ENCODE assay signal across 23 cellular contexts in the genomic region with DNA sequence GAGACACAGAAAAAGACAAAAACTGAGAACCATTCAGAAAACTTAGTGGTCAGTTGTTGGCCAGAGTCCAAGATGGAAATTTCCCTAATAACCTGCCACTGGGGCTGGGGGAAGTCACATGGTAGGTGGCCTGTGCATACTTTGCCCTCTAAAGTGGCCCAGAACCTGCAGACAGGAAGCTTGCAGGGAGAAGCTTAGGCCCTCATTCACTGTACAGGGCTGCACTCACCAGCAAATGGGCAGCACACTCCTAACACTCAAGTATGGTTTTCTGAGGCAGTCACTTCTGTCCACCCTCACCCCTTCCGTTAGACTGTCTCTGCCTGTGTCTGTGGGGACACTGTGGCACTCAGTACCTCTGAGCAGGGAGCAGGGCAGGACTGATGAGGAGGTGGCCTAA. TPM values are rescaled to one million over a fixed set of nuclear protein-coding genes. Genes with fewer than 3 reads are reported as not detected.
"Had no signal": no experiment of that assay in that cellular context is flagged by ENCODE, and none has a peak within 500 bp of the region (broad histone marks: within the 10 kb centered on the region; RNA-seq: fewer than 3 reads in every experiment).

No MANE protein-coding gene starts in this region.

- H3K9ac ChIP-seq: parathyroid adenoma had no signal

- DNase-seq: activated CD4-positive, alpha-beta T cell treated with anti-CD3 and anti-CD28 coated beads for 48 hours; activated CD8-positive, alpha-beta T cell treated with anti-CD3 and anti-CD28 coated beads, Interleukin-2, amount 10 ng/mL, durations not matched to agents 7 days and 5 days; activated naive CD4-positive, alpha-beta T cell treated with Interleukin-2 at 50 U/mL for 16 hours; caudate nucleus; effector CD4-positive, alpha-beta T cell; heart left ventricle; left ventricle myocardium inferior; retina; stimulated activated CD4-positive, alpha-beta T cell treated with anti-CD3 and anti-CD28 coated beads, Interleukin-15, amount 100 ng/mL, for 24 hours; stimulated activated CD4-positive, alpha-beta T cell treated with anti-CD3 and anti-CD28 coated beads, Interleukin-4, amount 100 ng/mL, for 24 hours; upper lobe of right lung had no signal

- H3K27ac Mint-ChIP-seq: activated CD8-positive, alpha-beta T cell treated with anti-CD3 and anti-CD28 coated beads, Interleukin-2, amount 10 ng/mL, durations not matched to agents 7 days and 5 days; memory B cell; stimulated activated naive CD8-positive, alpha-beta T cell treated with anti-CD3 and anti-CD28 coated beads, Interleukin-15, Interleukin-2, amounts not matched to agents 100 ng/mL and 50 ng/mL, for 24 hours; T-helper 2 cell treated with Interferon-gamma antibody and Interleukin-4, amounts not matched to agents 5 μg/mL and 100 μg/mL, for 36 hours had no signal

- H3K4me3 ChIP-seq: coronary artery, heart left ventricle, left ventricle myocardium inferior, upper lobe of right lung had no signal

- H3K36me3 ChIP-seq: heart left ventricle, left ventricle myocardium inferior, upper lobe of right lung had no signal

- H3K9me3 Mint-ChIP-seq: memory B cell; stimulated activated naive CD8-positive, alpha-beta T cell treated with anti-CD3 and anti-CD28 coated beads, Interleukin-15, Interleukin-2, amounts not matched to agents 100 ng/mL and 50 ng/mL, for 24 hours; T-helper 2 cell treated with Interferon-gamma antibody and Interleukin-4, amounts not matched to agents 5 μg/mL and 100 μg/mL, for 36 hours had no signal

- H2AFZ ChIP-seq: parathyroid adenoma had no signal

- H3K79me2 ChIP-seq: parathyroid adenoma had no signal

- H3K4me1 ChIP-seq: left ventricle myocardium inferior, parathyroid adenoma had no signal

- H3K36me3 Mint-ChIP-seq: memory B cell had no signal

- ATAC-seq: activated CD8-positive, alpha-beta T cell treated with anti-CD3 and anti-CD28 coated beads, Interleukin-2, amount 10 ng/mL, durations not matched to agents 7 days and 5 days; heart left ventricle; upper lobe of right lung had no signal

- H3K9me3 ChIP-seq: left ventricle myocardium inferior, upper lobe of right lung had no signal

- H3K4me3 Mint-ChIP-seq: activated CD8-positive, alpha-beta T cell treated with anti-CD3 and anti-CD28 coated beads, Interleukin-2, amount 10 ng/mL, durations not matched to agents 7 days and 5 days; memory B cell; stimulated activated naive CD8-positive, alpha-beta T cell treated with anti-CD3 and anti-CD28 coated beads, Interleukin-15, Interleukin-2, amounts not matched to agents 100 ng/mL and 50 ng/mL, for 24 hours; T-helper 2 cell treated with Interferon-gamma antibody and Interleukin-4, amounts not matched to agents 5 μg/mL and 100 μg/mL, for 36 hours had no signal

- H3K27ac ChIP-seq: coronary artery, heart left ventricle, left ventricle myocardium inferior, parathyroid adenoma, upper lobe of right lung had no signal

- H3K27me3 ChIP-seq: heart left ventricle, upper lobe of right lung had no signal

RNA-seq across cellular contexts. Expression of a gene that starts 14.5 kb away (rescaled TPM):
- total RNA-seq: activated CD8-positive, alpha-beta T cell treated with anti-CD3 and anti-CD28 coated beads, Interleukin-2, amount 10 ng/mL, durations not matched to agents 7 days and 5 days; endothelial cell of umbilical vein; fibroblast of lung; frontal cortex; heart left ventricle; left ventricle myocardium inferior; skeletal muscle tissue; temporal lobe; upper lobe of right lung had no signal
- polyA plus RNA-seq: endothelial cell of umbilical vein, fibroblast of lung, heart left ventricle, keratinocyte, neural cell had no signal
